1 cellular context compared by ENCODE assay signal in the genomic region with DNA sequence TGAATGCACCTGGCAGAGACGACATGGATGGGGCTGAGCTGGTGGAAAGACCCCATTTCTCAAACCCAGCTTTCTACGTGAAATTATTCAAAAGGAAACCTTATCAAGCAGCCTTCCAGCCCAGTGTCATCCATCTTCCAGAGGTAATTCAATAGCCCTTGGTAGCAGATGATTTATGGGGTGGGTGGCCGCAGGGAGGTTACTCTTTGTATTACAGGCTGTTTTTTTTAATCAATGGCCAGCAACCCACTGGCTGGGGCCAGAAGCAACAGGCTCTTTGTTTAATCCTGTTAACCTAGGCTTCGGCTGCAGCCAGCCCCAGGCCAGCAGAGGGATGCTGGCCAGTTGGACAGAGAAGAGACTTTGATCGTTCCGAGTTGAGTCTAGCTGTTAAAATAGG.
TF ChIP-seq lines count a peak whose summit lies in the region.

No MANE protein-coding gene starts in this region.

TF ChIP-seq in SK-N-SH treated with all-trans-retinoic acid at 6 μM for 48 hours, 23 proteins besides CTCF, POLR2A, EP300 and RAD21 (continued from another document):
- TF ChIP-seq, protein P1, sequence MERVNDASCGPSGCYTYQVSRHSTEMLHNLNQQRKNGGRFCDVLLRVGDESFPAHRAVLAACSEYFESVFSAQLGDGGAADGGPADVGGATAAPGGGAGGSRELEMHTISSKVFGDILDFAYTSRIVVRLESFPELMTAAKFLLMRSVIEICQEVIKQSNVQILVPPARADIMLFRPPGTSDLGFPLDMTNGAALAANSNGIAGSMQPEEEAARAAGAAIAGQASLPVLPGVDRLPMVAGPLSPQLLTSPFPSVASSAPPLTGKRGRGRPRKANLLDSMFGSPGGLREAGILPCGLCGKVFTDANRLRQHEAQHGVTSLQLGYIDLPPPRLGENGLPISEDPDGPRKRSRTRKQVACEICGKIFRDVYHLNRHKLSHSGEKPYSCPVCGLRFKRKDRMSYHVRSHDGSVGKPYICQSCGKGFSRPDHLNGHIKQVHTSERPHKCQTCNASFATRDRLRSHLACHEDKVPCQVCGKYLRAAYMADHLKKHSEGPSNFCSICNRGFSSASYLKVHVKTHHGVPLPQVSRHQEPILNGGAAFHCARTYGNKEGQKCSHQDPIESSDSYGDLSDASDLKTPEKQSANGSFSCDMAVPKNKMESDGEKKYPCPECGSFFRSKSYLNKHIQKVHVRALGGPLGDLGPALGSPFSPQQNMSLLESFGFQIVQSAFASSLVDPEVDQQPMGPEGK (CRISPR knock-in tag; IDR thresholded peaks at IDR 0.05; ENCODE audit: borderline replicate concordance): no peak
- TF ChIP-seq ZNF70 (CRISPR knock-in tag; IDR thresholded peaks at IDR 0.05) (no peak), ARNTL (CRISPR knock-in tag; IDR thresholded peaks at IDR 0.05; ENCODE audit: borderline replicate concordance, low read depth) (no peak), OSR1 (CRISPR knock-in tag; IDR thresholded peaks at IDR 0.05) (no peak), SNAI2 (CRISPR knock-in tag; IDR thresholded peaks at IDR 0.05) (no peak), TCF4 (CRISPR knock-in tag; IDR thresholded peaks at IDR 0.05; ENCODE audit: borderline replicate concordance) (no peak), RARB (CRISPR knock-in tag; IDR thresholded peaks at IDR 0.05) (no peak)
